ENCODE assay signal across 24 cellular contexts in genomic region chr11:81377418-81377817, GRCh38.
DNase-seq lines count a peak whose midpoint lies in the region; ATAC-seq, FAIRE-seq and TF ChIP-seq lines count a peak whose summit lies in the region.
"Had no signal": no experiment of that assay in that cellular context is flagged by ENCODE, and none has a peak within 500 bp of the region (broad histone marks: within the 10 kb centered on the region; RNA-seq: fewer than 3 reads in every experiment).

No MANE protein-coding gene starts in this region.

- no peaks in the 10 kb centered on the region for H3K23me2 ChIP-seq in H1 (ENCODE audit: low read depth, low read length)

- no peaks in the 10 kb centered on the region for H3K79me1 ChIP-seq in IMR-90 (ENCODE audit: low read depth in 1 of 2, low read length in 2 of 2)
- H3K79me1 ChIP-seq in H1 (ENCODE audit: low read depth, low read length): no peaks in the 10 kb centered on the region

- H2BK15ac ChIP-seq in IMR-90 (ENCODE audit: low read depth, low read length) (no peak overlapping the region), H1 (ENCODE audit: low read length) (no peak overlapping the region)

- H3K18ac ChIP-seq in IMR-90 (ENCODE audit: low read depth, low read length) (no peak overlapping the region), H1 (ENCODE audit: extremely low read depth, low read length) (no peak overlapping the region)

- DNase-seq in IMR-90 (no peak), H1 (ENCODE audit: low read depth in 1 of 2, low spot score in 2 of 2) (no peak), iPS-NIHi7 (ENCODE audit: extremely low spot score) (peak; percentile 9), MCF 10A (ENCODE audit: unreplicated experiment) (no peak), glomerular visceral epithelial cell (ENCODE audit: extremely low spot score) (no peak), activated gamma-delta T cell (lab: John Stamatoyannopoulos, UW) (no peak)
- DNase-seq: CD4-positive, alpha-beta T cell; CD8-positive, alpha-beta memory T cell; DMS 273 treated with DMSO at 0.1 percent for 48 hours; DMS79; GF-D8; GOT3; H7 had no signal

- H4K8ac ChIP-seq in IMR-90 (ENCODE audit: low read depth in 2 of 2, low read length in 2 of 2) (no peak overlapping the region), H1 (ENCODE audit: extremely low read depth, insufficient read depth, low read length) (no peak overlapping the region)

- no peak overlapping the region for H3K4me2 ChIP-seq in IMR-90 (ENCODE audit: low read depth, low read length)
- H3K4me2 ChIP-seq in H1 (ENCODE audit: insufficient read depth in 1 of 2, low read depth in 2 of 2, low read length in 2 of 2): no peak overlapping the region
- H3K4me2 ChIP-seq: BLaER1 had no signal

- no peaks in the 10 kb centered on the region for H3K36me3 ChIP-seq in IMR-90 (ENCODE audit: control insufficient read depth, insufficient read depth, low read length)
- no peaks in the 10 kb centered on the region for H3K36me3 ChIP-seq in H1 (ENCODE audit: control insufficient read depth in 2 of 4, insufficient read depth in 4 of 4, low read length in 3 of 4)
- H3K36me3 ChIP-seq: BLaER1 had no signal

- dilution Hi-C loops in IMR-90 (cut with HindIII; ENCODE audit: low sequenced_read_pairs, unreplicated experiment): no loop called here

- H3K4ac ChIP-seq in IMR-90 (ENCODE audit: low read depth, low read length) (no peak overlapping the region), H1 (replicated peaks; ENCODE audit: insufficient read length, low read depth, low read length) (no peak overlapping the region)

- TF ChIP-seq POLR2A in IMR-90 (IDR thresholded peaks at IDR 0.05; ENCODE audit: low read depth, low read length): no peak
- no peak for TF ChIP-seq POLR2A in H1 (IDR thresholded peaks at IDR 0.05; ENCODE audit: control extremely low read depth in 1 of 2, low read depth in 2 of 2, low read length in 2 of 2)

- H3K4me1 Mint-ChIP-seq in MCF 10A (ENCODE audit: insufficient read depth, unreplicated experiment): no peaks in the 10 kb centered on the region
- H3K4me1 Mint-ChIP-seq: B cell; CD14-positive monocyte; CD8-positive, alpha-beta memory T cell had no signal

- no peak overlapping the region for H3K9ac ChIP-seq in IMR-90 (ENCODE audit: low read depth, low read length)
- H3K9ac ChIP-seq in H1 (replicated peaks in 1 of 4; ENCODE audit: extremely low read depth in 1 of 4, low read depth in 3 of 4, low read length in 3 of 4): no peak overlapping the region
- H3K9ac ChIP-seq: BLaER1 had no signal

- no peaks in the 10 kb centered on the region for H3K79me2 ChIP-seq in H1 (ENCODE audit: control insufficient read depth in 1 of 2, insufficient read depth in 2 of 2, low read length in 2 of 2)

- H2AFZ ChIP-seq in IMR-90 (replicated peaks; ENCODE audit: low read length, poor library complexity) (no peak overlapping the region), H1 (ENCODE audit: low read length) (peak overlapping the region; percentile 79; the same call in 1 of the 2 replicates)

- H2BK120ac ChIP-seq in IMR-90 (ENCODE audit: low read depth, low read length): no peak overlapping the region
- H2BK120ac ChIP-seq in H1 (replicated peaks; ENCODE audit: low read depth, low read length): no peak overlapping the region

- H3K56ac ChIP-seq in IMR-90 (ENCODE audit: extremely low read depth, insufficient read depth, low read length) (no peak overlapping the region), H1 (replicated peaks; ENCODE audit: insufficient read length, low read depth, low read length) (no peak overlapping the region)

- H3K4me1 ChIP-seq in IMR-90 (ENCODE audit: control insufficient read depth, insufficient read depth, low read length) (no peaks in the 10 kb centered on the region), H1 (replicated peaks in 1 of 4; ENCODE audit: control insufficient read depth in 3 of 4, insufficient read depth in 4 of 4, low read length in 3 of 4) (peaks cover 2 to 3% (median 3%) of the 10 kb centered on the region in 4 experiments; a peak in 4 of 7 replicates)
- H3K4me1 ChIP-seq: BLaER1 had no signal

- H3K14ac ChIP-seq in IMR-90 (replicated peaks; ENCODE audit: low read depth, low read length) (no peak overlapping the region), H1 (ENCODE audit: insufficient read length) (no peak overlapping the region)

- H3K4me3 ChIP-seq in IMR-90 (ENCODE audit: insufficient read depth, low read depth, low read length) (no peak overlapping the region), H1 (ENCODE audit: extremely low read depth in 1 of 4, insufficient read depth in 2 of 4, low read depth in 3 of 4, low read length in 4 of 4) (no peak overlapping the region)
- H3K4me3 ChIP-seq: BLaER1 had no signal

- H2BK20ac ChIP-seq in IMR-90 (ENCODE audit: low read depth, low read length) (no peak overlapping the region), H1 (ENCODE audit: low read length) (no peak overlapping the region)

- intact Hi-C loops in IMR-90 (cut with micrococcal nuclease) (no loop called here), MCF 10A (cut with micrococcal nuclease) (no loop called here)

- H3K27me3 ChIP-seq in IMR-90 (ENCODE audit: control insufficient read depth, insufficient read depth, low read length) (no peaks in the 10 kb centered on the region), H1 (replicated peaks in 1 of 4; ENCODE audit: control insufficient read depth in 3 of 4, extremely low read depth in 1 of 4, insufficient read depth in 3 of 4, low read length in 3 of 4) (no peaks in the 10 kb centered on the region)
- H3K27me3 ChIP-seq: BLaER1 had no signal

- H3K36me3 Mint-ChIP-seq in MCF 10A (ENCODE audit: insufficient read depth, unreplicated experiment): no peaks in the 10 kb centered on the region
- H3K36me3 Mint-ChIP-seq: CD14-positive monocyte; CD8-positive, alpha-beta memory T cell had no signal

- H2BK12ac ChIP-seq in H1 (ENCODE audit: low read depth, low read length): no peak overlapping the region

- H3K9me3 ChIP-seq in IMR-90 (ENCODE audit: control insufficient read depth, insufficient read depth, low read length) (peaks cover 6% of the 10 kb centered on the region; the same call in 1 of the 2 replicates), H1 (ENCODE audit: insufficient read depth in 2 of 2, low read depth in 1 of 2, low read length in 1 of 2) (no peaks in the 10 kb centered on the region)
- H3K9me3 ChIP-seq: BLaER1 had no signal

- H4K91ac ChIP-seq in IMR-90 (ENCODE audit: insufficient read depth, low read depth, low read length) (no peak overlapping the region), H1 (replicated peaks; ENCODE audit: insufficient read length, low read length) (no peak overlapping the region)

- ATAC-seq in IMR-90 (ENCODE audit: low read depth) (no peak), HG03025 (IDR thresholded peaks at IDR 0.05; ENCODE audit: low FRiP score, unreplicated experiment) (no peak)
- ATAC-seq: HCT116 had no signal

- H3K27ac Mint-ChIP-seq in MCF 10A (ENCODE audit: low read depth, unreplicated experiment): no peak overlapping the region
- H3K27ac Mint-ChIP-seq: B cell; CD14-positive monocyte; CD4-positive, alpha-beta T cell; CD8-positive, alpha-beta memory T cell had no signal

- WGBS in IMR-90 (ENCODE audit: extremely low coverage in 2 of 2, insufficient read length in 1 of 2), 2 experiments: no CpG with 5 or more reads among the region's 2 CpGs
- 76% methylated on average over 2 of the region's 2 CpGs; no CpG with 5 or more reads in 1 of the 2 experiments for WGBS in H1 (ENCODE audit: extremely low coverage in 1 of 2, insufficient coverage in 1 of 2, insufficient read length in 1 of 2, insufficient replicate concordance in 2 of 2, low coverage in 1 of 2, low lambda C conversion rate in 2 of 2, missing lambda C conversion rate in 1 of 2), 2 experiments

- no peaks in the 10 kb centered on the region for H3K27me3 Mint-ChIP-seq in MCF 10A (ENCODE audit: insufficient read depth, unreplicated experiment)
- H3K27me3 Mint-ChIP-seq: B cell; CD4-positive, alpha-beta T cell; CD8-positive, alpha-beta memory T cell had no signal

- H2AK5ac ChIP-seq in IMR-90 (ENCODE audit: low read depth, low read length): no peak overlapping the region
- no peak overlapping the region for H2AK5ac ChIP-seq in H1 (ENCODE audit: low read depth, low read length)

- H3K27ac ChIP-seq in C4-2B: no peak overlapping the region
- H3K27ac ChIP-seq in IMR-90 (ENCODE audit: insufficient read depth, low read length): no peak overlapping the region
- no peak overlapping the region for H3K27ac ChIP-seq in H1 (ENCODE audit: low read depth, low read length)
- H3K27ac ChIP-seq: 22Rv1, BLaER1 had no signal

- in situ Hi-C loops in IMR-90 (cut with MboI; ENCODE audit: low sequenced_read_pairs): no loop called here

- BruUV-seq in IMR-90 (replicated peaks; lab: Mats Ljungman, UMichigan) (no TSS peak), MCF 10A (replicated peaks; lab: Mats Ljungman, UMichigan) (no TSS peak)

- H4K20me1 ChIP-seq in IMR-90 (ENCODE audit: insufficient read depth, low read length) (no peaks in the 10 kb centered on the region), H1 (replicated peaks in 1 of 2; ENCODE audit: control insufficient read depth in 1 of 2, insufficient read depth in 2 of 2, low read length in 2 of 2) (no peaks in the 10 kb centered on the region)
- H4K20me1 ChIP-seq: BLaER1 had no signal

- H3K4me3 Mint-ChIP-seq in MCF 10A (ENCODE audit: unreplicated experiment): no peak overlapping the region
- H3K4me3 Mint-ChIP-seq: B cell; CD14-positive monocyte; CD4-positive, alpha-beta T cell; CD8-positive, alpha-beta memory T cell had no signal

- CTCF ChIA-PET in IMR-90 (lab: Yijun Ruan, JAX) (no interaction called here), H1 (lab: Charles Lee; ENCODE audit: partially characterized antibody) (interaction anchor here (0.6 to 1.4 kb wide), 7 partner anchors 16 to 156 kb away, joined by 3 to 7 read pairs (median 3); no protein-coding TSS in a partner anchor), MCF 10A (lab: Yijun Ruan, JAX) (interaction anchor here (0.6 kb wide), 1 partner anchor 240 kb away, joined by 4 read pairs; no protein-coding TSS in a partner anchor)

- H4K5ac ChIP-seq in IMR-90 (ENCODE audit: low read depth, low read length) (no peak overlapping the region), H1 (ENCODE audit: insufficient read length, low read depth, low read length) (no peak overlapping the region)

- H3K23ac ChIP-seq in IMR-90 (ENCODE audit: low read depth, low read length) (no peak overlapping the region), H1 (ENCODE audit: insufficient read length) (no peak overlapping the region)

- 0 out of 2 replicates have a peak, but pooled peaks have one; percentile 4 for TF ChIP-seq CTCF in C4-2B (conservative IDR thresholded peaks at IDR 0.05)
- no peak for TF ChIP-seq CTCF in IMR-90 (conservative IDR thresholded peaks at IDR 0.05; ENCODE audit: low read depth, low read length)
- peak; percentile 21 to 27 (median 27); a peak in 3 of 4 replicates for TF ChIP-seq CTCF in H1 (IDR thresholded peaks at IDR 0.05; ENCODE audit: control extremely low read depth in 1 of 3, insufficient read depth in 1 of 3, low read depth in 1 of 3, low read length in 3 of 3)
- TF ChIP-seq CTCF in MCF 10A (IDR thresholded peaks at IDR 0.05; ENCODE audit: unreplicated experiment): no peak

- no peak for FAIRE-seq in H1 (lab: Jason Lieb, UNC)
- FAIRE-seq: A204.1, D721Med, GM12891, GM18507 had no signal

- no peaks in the 10 kb centered on the region for H3K9me1 ChIP-seq in IMR-90 (ENCODE audit: insufficient read depth, low read length)

- no peak for TF ChIP-seq RAD21 in IMR-90 (IDR thresholded peaks at IDR 0.05; ENCODE audit: low read length)
- TF ChIP-seq RAD21 in H1 (IDR thresholded peaks at IDR 0.05 in 1 of 2, conservative IDR thresholded peaks at IDR 0.05 in 1 of 2; ENCODE audit: low read depth in 2 of 2, low read length in 2 of 2): peak in 1 of 2 experiments; percentile 40; a peak in 1 of 4 replicates

- no peak for TF ChIP-seq EP300 in H1 (IDR thresholded peaks at IDR 0.05; ENCODE audit: borderline replicate concordance in 1 of 2, low read depth in 2 of 2, low read length in 2 of 2)

- peak overlapping the region; percentile 37 for H2AK9ac ChIP-seq in IMR-90 (replicated peaks; ENCODE audit: low read depth, low read length, poor library complexity)

- peaks cover 9% of the 10 kb centered on the region for H3K9me3 Mint-ChIP-seq in MCF 10A (ENCODE audit: unreplicated experiment)

- no peak overlapping the region for H2BK5ac ChIP-seq in IMR-90 (ENCODE audit: low read depth, low read length, poor library complexity, severe bottlenecking)
- H2BK5ac ChIP-seq in H1 (ENCODE audit: low read depth, low read length): no peak overlapping the region

- POLR2A ChIA-PET in IMR-90 (lab: Charles Lee; ENCODE audit: unreplicated experiment) (no interaction called here), H1 (lab: Charles Lee; ENCODE audit: partially characterized antibody) (no interaction called here), MCF 10A (lab: Yijun Ruan, JAX) (interaction anchor here (0.6 kb wide), 1 partner anchor 24 kb away, joined by 3 read pairs; no protein-coding TSS in a partner anchor)

Comparison
In these comparisons a context has a peak if more than half of its experiments do, and no peak if none do; other contexts are left out.
1. CTCF ChIP-seq: peak in C4-2B (single experiment) and H1 (3 of 3); none in IMR-90 (single experiment) and MCF 10A (single experiment).